8 cellular contexts compared by ENCODE assay signal in the genomic region with DNA sequence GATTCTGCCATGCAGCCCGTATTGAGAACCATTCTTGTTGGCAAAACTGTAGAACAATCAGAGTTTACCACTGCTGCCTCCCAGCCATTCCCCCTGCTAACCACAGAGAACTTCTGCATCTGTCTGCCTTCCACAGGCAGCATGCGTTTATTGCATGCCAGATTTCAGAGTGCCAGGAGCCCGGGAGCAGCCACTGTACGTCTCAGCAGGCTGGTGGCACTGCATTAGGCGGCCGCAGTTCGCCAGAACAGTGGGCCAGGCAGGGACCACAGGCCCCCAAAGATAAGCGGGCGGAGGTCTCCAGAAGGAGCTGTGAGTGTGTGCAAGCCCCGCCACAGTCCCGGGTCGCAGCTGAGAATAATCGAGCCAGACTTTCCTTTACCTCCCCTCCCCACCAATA. TPM values are rescaled to one million over a fixed set of nuclear protein-coding genes. Genes with fewer than 3 reads are reported as not detected.
DNase-seq lines count a peak whose midpoint lies in the region; ATAC-seq, FAIRE-seq and TF ChIP-seq lines count a peak whose summit lies in the region.
"Had no signal": no experiment of that assay in that cellular context is flagged by ENCODE, and none has a peak within 500 bp of the region (broad histone marks: within the 10 kb centered on the region; RNA-seq: fewer than 3 reads in every experiment).

No MANE protein-coding gene starts in this region.

- H3K9me3 ChIP-seq in K562 (replicated peaks; ENCODE audit: control insufficient read depth, insufficient read depth, low read depth, low read length) (no peaks in the 10 kb centered on the region), mucosa of stomach (ENCODE audit: control insufficient read depth, low read length) (no peaks in the 10 kb centered on the region)

- FAIRE-seq in K562 (lab: Jason Lieb, UNC), result no peak
- FAIRE-seq: TTC549 had no signal

- CTCF ChIA-PET in K562 (lab: Yijun Ruan, JAX; ENCODE audit: low intra/inter-chr PET ratio), result interaction anchor here (1.1 to 2.8 kb wide), 4 partner anchors 12 to 546 kb away, joined by 4 to 23 read pairs (median 8); a partner anchor contains a TSS

- POLR2A ChIA-PET in K562 (lab: Yijun Ruan, JAX), result interaction anchor here (0.6 to 1.4 kb wide), 12 partner anchors 9 to 967 kb away, joined by 3 to 10 read pairs (median 4); a partner anchor contains a TSS

- 0 out of 6 replicates have a peak, but pooled peaks of 1 of the 3 experiments have one; percentile 7 for TF ChIP-seq CTCF in K562 (IDR thresholded peaks at IDR 0.05 in 2 of 3, conservative IDR thresholded peaks at IDR 0.05 in 1 of 3; ENCODE audit: insufficient read depth in 2 of 3, low read depth in 1 of 3, low read length in 3 of 3)

- intact Hi-C loops in K562 (cut with micrococcal nuclease) (loop anchor here (1.0 kb wide), 3 partner anchors 46 to 79 kb away; no protein-coding TSS in a partner anchor), posterior vena cava (cut with DNase I) (no loop called here)

- H3K27ac ChIP-seq in K562 (ENCODE audit: extremely low read depth, low read depth, low read length), result no peak overlapping the region

- H3K9me1 ChIP-seq in K562 (ENCODE audit: control insufficient read depth, insufficient read depth, low read length), result no peaks in the 10 kb centered on the region

- TF ChIP-seq EP300 in K562 (IDR thresholded peaks at IDR 0.05; ENCODE audit: low read length), result no peak

- H3K36me3 ChIP-seq in K562 (ENCODE audit: control insufficient read depth, insufficient read depth, low read length) (no peaks in the 10 kb centered on the region), mucosa of stomach (ENCODE audit: control insufficient read depth, insufficient read depth, low read length) (no peaks in the 10 kb centered on the region)

- in situ Hi-C loops in K562 (cut with MboI), result no loop called here

- no peak for TF ChIP-seq POLR2A in K562 (conservative IDR thresholded peaks at IDR 0.05)

- H3K4me1 ChIP-seq in K562 (replicated peaks in 1 of 2; ENCODE audit: control insufficient read depth in 2 of 2, insufficient read depth in 2 of 2, low read length in 2 of 2) (peaks cover 4 to 9% of the 10 kb centered on the region in 2 experiments), mucosa of stomach (ENCODE audit: control insufficient read depth, insufficient read depth, low read length) (peaks cover 13% of the 10 kb centered on the region)

- 16% methylated on average over 13 of the region's 13 CpGs for WGBS in K562 (ENCODE audit: insufficient coverage, low coverage, missing lambda C conversion rate)

- H3K27me3 ChIP-seq in K562 (ENCODE audit: control insufficient read depth in 2 of 2, insufficient read depth in 2 of 2, low read length in 2 of 2), result peaks cover 5 to 15% of the 10 kb centered on the region in 2 experiments; a peak in 4 of 5 replicates
- H3K27me3 ChIP-seq in mucosa of stomach (ENCODE audit: control insufficient read depth, insufficient read depth, low read length), result no peaks in the 10 kb centered on the region

- H3K79me2 ChIP-seq in K562 (ENCODE audit: control insufficient read depth, insufficient read depth, low read length), result no peaks in the 10 kb centered on the region

- no peak overlapping the region for H3K4me3 ChIP-seq in K562
- H3K4me3 ChIP-seq in mucosa of stomach (ENCODE audit: low read length), result peak overlapping the region; percentile 7

- no TSS peak for BruUV-seq in K562 (replicated peaks; lab: Mats Ljungman, UMichigan)

- H2AFZ ChIP-seq in K562 (ENCODE audit: low read depth, low read length), result peak overlapping the region; percentile 82

- ATAC-seq in K562 (peak; percentile 37), GM18909 (IDR thresholded peaks at IDR 0.05; ENCODE audit: poor library complexity, unreplicated experiment) (no peak)

- H3K9ac ChIP-seq in K562 (ENCODE audit: insufficient read depth in 1 of 2, low read depth in 2 of 2, low read length in 2 of 2), result peak overlapping the region in 1 of 2 experiments; percentile 76; a peak in 1 of 4 replicates
- H3K9ac ChIP-seq in mucosa of stomach (ENCODE audit: low read length), result peak overlapping the region; percentile 82

- peak overlapping the region; percentile 51 for H3K4me2 ChIP-seq in K562 (ENCODE audit: insufficient read depth, low read length)

- H4K20me1 ChIP-seq in K562 (replicated peaks; ENCODE audit: control insufficient read depth, insufficient read depth, low read length), result 0 out of 2 replicates have a peak, but pooled peaks cover 3% of the 10 kb centered on the region

- DNase-seq in GM03348 (ENCODE audit: low spot score) (peak; percentile 73), NCI-H1694 (lab: John Stamatoyannopoulos, UW) (peak; percentile 67), K562 (ENCODE audit: extremely low read depth in 1 of 4, low spot score in 3 of 4) (no peak), NCI-H2029 (lab: John Stamatoyannopoulos, UW) (no peak), posterior vena cava (ENCODE audit: low spot score) (no peak)

- no peak for TF ChIP-seq RAD21 in K562 (CRISPR knock-in tag; conservative IDR thresholded peaks at IDR 0.05 in 1 of 2, IDR thresholded peaks at IDR 0.05 in 1 of 2)

TF ChIP-seq in K562, 482 proteins besides CTCF, POLR2A, EP300 and RAD21 (continues in another document):
- TF ChIP-seq ELF1 (tag; IDR thresholded peaks at IDR 0.05) (no peak), NFYB (IDR thresholded peaks at IDR 0.05; ENCODE audit: extremely low read depth, insufficient read length) (no peak), SAP30 (IDR thresholded peaks at IDR 0.05; ENCODE audit: borderline replicate concordance, insufficient read depth, low read depth, low read length, poor library complexity, severe bottlenecking) (no peak), CSDE1 (IDR thresholded peaks at IDR 0.05) (no peak), ZBTB7A (IDR thresholded peaks at IDR 0.05; ENCODE audit: borderline replicate concordance, control insufficient read depth, low read depth, low read length) (no peak)
- TF ChIP-seq, protein P1, sequence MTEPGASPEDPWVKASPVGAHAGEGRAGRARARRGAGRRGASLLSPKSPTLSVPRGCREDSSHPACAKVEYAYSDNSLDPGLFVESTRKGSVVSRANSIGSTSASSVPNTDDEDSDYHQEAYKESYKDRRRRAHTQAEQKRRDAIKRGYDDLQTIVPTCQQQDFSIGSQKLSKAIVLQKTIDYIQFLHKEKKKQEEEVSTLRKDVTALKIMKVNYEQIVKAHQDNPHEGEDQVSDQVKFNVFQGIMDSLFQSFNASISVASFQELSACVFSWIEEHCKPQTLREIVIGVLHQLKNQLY (CRISPR knock-in tag; conservative IDR thresholded peaks at IDR 0.05), result no peak
- TF ChIP-seq, protein P2, sequence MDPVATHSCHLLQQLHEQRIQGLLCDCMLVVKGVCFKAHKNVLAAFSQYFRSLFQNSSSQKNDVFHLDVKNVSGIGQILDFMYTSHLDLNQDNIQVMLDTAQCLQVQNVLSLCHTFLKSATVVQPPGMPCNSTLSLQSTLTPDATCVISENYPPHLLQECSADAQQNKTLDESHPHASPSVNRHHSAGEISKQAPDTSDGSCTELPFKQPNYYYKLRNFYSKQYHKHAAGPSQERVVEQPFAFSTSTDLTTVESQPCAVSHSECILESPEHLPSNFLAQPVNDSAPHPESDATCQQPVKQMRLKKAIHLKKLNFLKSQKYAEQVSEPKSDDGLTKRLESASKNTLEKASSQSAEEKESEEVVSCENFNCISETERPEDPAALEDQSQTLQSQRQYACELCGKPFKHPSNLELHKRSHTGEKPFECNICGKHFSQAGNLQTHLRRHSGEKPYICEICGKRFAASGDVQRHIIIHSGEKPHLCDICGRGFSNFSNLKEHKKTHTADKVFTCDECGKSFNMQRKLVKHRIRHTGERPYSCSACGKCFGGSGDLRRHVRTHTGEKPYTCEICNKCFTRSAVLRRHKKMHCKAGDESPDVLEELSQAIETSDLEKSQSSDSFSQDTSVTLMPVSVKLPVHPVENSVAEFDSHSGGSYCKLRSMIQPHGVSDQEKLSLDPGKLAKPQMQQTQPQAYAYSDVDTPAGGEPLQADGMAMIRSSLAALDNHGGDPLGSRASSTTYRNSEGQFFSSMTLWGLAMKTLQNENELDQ (CRISPR knock-in tag; IDR thresholded peaks at IDR 0.05; ENCODE audit: borderline replicate concordance), result no peak

RNA-seq across cellular contexts. Expression of a gene that starts 31.8 kb away (rescaled TPM):
- total RNA-seq in K562 (2011; cell fraction: chromatin; rRNA removed; ENCODE audit: low replicate concordance), result 3.6 and 10.3 TPM in 2 replicates
- total RNA-seq in K562 (2011; cell fraction: nucleolus; rRNA removed), result 7.6 and 11.7 TPM in 2 replicates
- 5.1 and 5.6 TPM in 2 replicates for total RNA-seq in K562 (2011; cell fraction: nucleoplasm; rRNA removed)
- total RNA-seq in K562 (2014; rRNA removed), result 2.8 and 4.6 TPM in 2 replicates
- total RNA-seq in K562 (2014; rRNA removed; fragmentation: Illumina TruSeq; extraction: Trizol), result 0.80 and 1.3 TPM in 2 replicates
- total RNA-seq in K562 (2015; rRNA removed; fragmentation: Illumina TruSeq; extraction: Trizol), result 1.6 and 2.0 TPM in 2 replicates
- 14.2 and 16.2 TPM in 2 replicates for total RNA-seq in K562 (2021)
- polyA plus RNA-seq in K562 (2011; rRNA removed), result 2.4 and 3.9 TPM in 2 replicates
- polyA plus RNA-seq in K562 (2011; cell fraction: cytosol; rRNA removed), result 3.2 and 8.5 TPM in 2 replicates
- polyA plus RNA-seq in K562 (2011; cell fraction: nucleus; rRNA removed), result 17.0 and 31.8 TPM in 2 replicates
- 15.3 and 17.0 TPM in 2 replicates for polyA plus RNA-seq in K562 (2012)
- 1.7 and 3.2 TPM in 2 replicates for polyA plus RNA-seq in K562 (2014; fragmentation: Illumina TruSeq; extraction: Trizol)
- polyA plus RNA-seq in K562 (2014; fragmentation: Nextera tagmentation; extraction: Ambion mirVana), result under 1 TPM; 0.32 to 0.42 TPM
- 6.6 and 8.3 TPM in 2 replicates for polyA plus RNA-seq in K562 (2014; rRNA removed)
- polyA minus RNA-seq in K562 (2011; rRNA and poly(A)+ RNA removed), result 0.60 and 1.1 TPM in 2 replicates
- 7.6 and 15.2 TPM in 2 replicates for polyA minus RNA-seq in K562 (2011; cell fraction: cytosol; rRNA and poly(A)+ RNA removed)
- polyA minus RNA-seq in K562 (2011; cell fraction: nucleus; rRNA and poly(A)+ RNA removed), result 3.4 and 4.0 TPM in 2 replicates
- total RNA-seq in posterior vena cava, result 10 to 100 TPM; 10.9 to 12.0 TPM

Comparison
In these comparisons a context has a peak if more than half of its experiments do, and no peak if none do; other contexts are left out.
1. DNase-seq: peak in GM03348 (single experiment) and NCI-H1694 (single experiment); none in K562 (0 of 4), NCI-H2029 (single experiment) and posterior vena cava (single experiment).